ENCODE assay signal across 8 cellular contexts in the genomic region with DNA sequence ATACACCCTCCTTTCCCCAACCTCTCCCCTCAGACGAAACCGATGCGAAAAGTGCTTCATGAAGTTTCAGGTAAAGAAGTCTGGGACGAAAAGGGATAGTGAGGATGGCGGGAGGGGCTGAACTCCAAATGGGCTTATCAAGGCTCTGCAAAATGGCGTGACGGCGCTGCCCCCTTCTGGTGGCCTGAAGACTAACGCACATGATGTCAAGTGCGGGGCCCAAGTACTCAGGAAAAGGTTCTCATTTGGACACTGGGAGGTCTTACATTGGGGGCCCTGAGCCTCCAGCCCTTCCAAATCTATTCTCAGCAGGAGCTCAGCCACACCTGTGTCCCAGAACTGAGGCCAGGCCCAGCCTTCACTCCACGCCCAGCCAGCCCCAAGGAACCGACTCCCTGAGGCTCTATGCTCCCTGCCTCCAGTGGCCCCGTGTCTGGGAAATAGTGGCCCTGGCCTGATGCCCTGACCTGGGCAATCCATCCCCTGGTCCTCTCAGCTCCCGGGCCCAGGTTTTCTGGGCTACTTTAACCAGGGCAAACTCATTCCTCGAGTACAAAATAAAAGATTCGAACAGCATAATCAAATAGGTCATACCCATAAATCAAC.
DNase-seq lines count a peak whose midpoint lies in the region; ATAC-seq and TF ChIP-seq lines count a peak whose summit lies in the region.

No MANE protein-coding gene starts in this region.

- H3K27ac ChIP-seq in GM23338 (ENCODE audit: low read depth) (no peak overlapping the region), Panc1 (ENCODE audit: low read length) (no peak overlapping the region), osteoblast (ENCODE audit: low read depth, low read length) (no peak overlapping the region)

- H3K79me2 ChIP-seq in GM23338 (replicated peaks; ENCODE audit: insufficient read depth): no peaks in the 10 kb centered on the region
- H3K79me2 ChIP-seq in osteoblast (ENCODE audit: insufficient read depth, low read length): no peaks in the 10 kb centered on the region

- POLR2A ChIA-PET in Panc1 (lab: Charles Lee): no interaction called here

- H3K9me3 ChIP-seq in Panc1 (ENCODE audit: control insufficient read depth, insufficient read depth, low read depth, low read length) (no peaks in the 10 kb centered on the region), osteoblast (ENCODE audit: low read depth, low read length) (no peaks in the 10 kb centered on the region)

- H3K4me3 ChIP-seq in GM23338: no peak overlapping the region
- H3K4me3 ChIP-seq in Panc1 (ENCODE audit: low read depth in 2 of 2, low read length in 2 of 2): no peak overlapping the region
- no peak overlapping the region for H3K4me3 ChIP-seq in osteoblast (ENCODE audit: insufficient read depth, low read length)

- H3K4me1 Mint-ChIP-seq in GM23338: peaks cover 19% of the 10 kb centered on the region
- H3K4me1 Mint-ChIP-seq in endothelial cell (ENCODE audit: unreplicated experiment): peaks cover 3% of the 10 kb centered on the region

- H3F3A ChIP-seq in GM23338 (replicated peaks; ENCODE audit: low read depth): no peaks in the 10 kb centered on the region

- TF ChIP-seq CTCF in GM23338 (conservative IDR thresholded peaks at IDR 0.05; ENCODE audit: low read depth in 2 of 2): peak; percentile 94 to 99
- TF ChIP-seq CTCF in Panc1 (IDR thresholded peaks at IDR 0.05): peak; percentile 83
- peak; percentile 87 for TF ChIP-seq CTCF in endothelial cell (IDR thresholded peaks at IDR 0.05; ENCODE audit: unreplicated experiment)
- peak; percentile 79 for TF ChIP-seq CTCF in osteoblast (IDR thresholded peaks at IDR 0.05; ENCODE audit: extremely low read depth, low read depth, low read length)

- peak; percentile 80 for DNase-seq in Ammon's horn (ENCODE audit: low spot score)
- peak; percentile 93 for DNase-seq in GM23338 (ENCODE audit: low spot score)
- DNase-seq in Panc1 (ENCODE audit: low read depth, low spot score): no peak
- peak; percentile 72 for DNase-seq in endothelial cell (ENCODE audit: low spot score)
- peak; percentile 94 for DNase-seq in osteoblast (ENCODE audit: insufficient read length, low spot score, missing footprints)

- H3K27me3 ChIP-seq in GM23338 (ENCODE audit: insufficient read depth) (no peaks in the 10 kb centered on the region), Panc1 (ENCODE audit: control insufficient read depth, insufficient read depth, low read length) (no peaks in the 10 kb centered on the region), osteoblast (ENCODE audit: insufficient read depth, low read length) (peaks cover 5% of the 10 kb centered on the region)

- intact Hi-C loops in Panc1 (cut with micrococcal nuclease; ENCODE audit: unreplicated experiment): loop anchor here (1.0 to 5.0 kb wide), 3 partner anchors 185 to 356 kb away; no protein-coding TSS in a partner anchor

- no peaks in the 10 kb centered on the region; the same call in 1 of the 2 replicates for H4K20me1 ChIP-seq in GM23338 (replicated peaks; ENCODE audit: insufficient read depth)
- no peaks in the 10 kb centered on the region for H4K20me1 ChIP-seq in osteoblast (ENCODE audit: insufficient read depth, low read length)

- H3K4me1 ChIP-seq in GM23338 (ENCODE audit: insufficient read depth) (peaks cover 6% of the 10 kb centered on the region; the same call in 1 of the 2 replicates), Panc1 (ENCODE audit: control insufficient read depth, insufficient read depth, low read length) (no peaks in the 10 kb centered on the region), osteoblast (ENCODE audit: insufficient read depth, low read length) (no peaks in the 10 kb centered on the region)

- H3K27me3 Mint-ChIP-seq in GM23338 (ENCODE audit: insufficient read depth, low read depth, poor library complexity) (peaks cover 12% of the 10 kb centered on the region), endothelial cell (ENCODE audit: unreplicated experiment) (peaks cover 3% of the 10 kb centered on the region)

- H3K9me2 ChIP-seq in GM23338 (ENCODE audit: insufficient read depth): no peaks in the 10 kb centered on the region

- CTCF ChIA-PET in Panc1 (lab: Charles Lee): interaction anchor here (0.5 to 0.6 kb wide), 2 partner anchors 8 to 197 kb away, joined by 3 read pairs; no protein-coding TSS in a partner anchor

- ATAC-seq in GM23338 (peak; percentile 87), Panc1 (peak; percentile 84), HG02623 (IDR thresholded peaks at IDR 0.05; ENCODE audit: unreplicated experiment) (no peak), HG03342 (IDR thresholded peaks at IDR 0.05; ENCODE audit: unreplicated experiment) (no peak), HG02981 (IDR thresholded peaks at IDR 0.05; ENCODE audit: unreplicated experiment) (no peak)

- H3K27ac Mint-ChIP-seq in GM23338 (no peak overlapping the region), endothelial cell (ENCODE audit: unreplicated experiment) (no peak overlapping the region)

- H3K4me3 Mint-ChIP-seq in GM23338: no peak overlapping the region
- no peak overlapping the region for H3K4me3 Mint-ChIP-seq in endothelial cell (ENCODE audit: unreplicated experiment)

- no peaks in the 10 kb centered on the region for H3K9me3 Mint-ChIP-seq in GM23338
- H3K9me3 Mint-ChIP-seq in endothelial cell (ENCODE audit: unreplicated experiment): no peaks in the 10 kb centered on the region

- H3K36me3 ChIP-seq in GM23338 (ENCODE audit: insufficient read depth) (no peaks in the 10 kb centered on the region), Panc1 (ENCODE audit: control insufficient read depth, insufficient read depth, low read length) (no peaks in the 10 kb centered on the region), osteoblast (ENCODE audit: insufficient read depth, low read length) (no peaks in the 10 kb centered on the region)

- in situ Hi-C loops in Panc1 (cut with HindIII; ENCODE audit: low pct_unique_long_range_greater_than_20kb, low sequenced_read_pairs): no loop called here

- no peaks in the 10 kb centered on the region for H3K36me3 Mint-ChIP-seq in GM23338 (ENCODE audit: low read depth)
- H3K36me3 Mint-ChIP-seq in endothelial cell (ENCODE audit: low read depth, unreplicated experiment): no peaks in the 10 kb centered on the region

- H2AFZ ChIP-seq in GM23338: no peak overlapping the region
- no peak overlapping the region for H2AFZ ChIP-seq in osteoblast (ENCODE audit: low read length)

- H3K4me2 ChIP-seq in GM23338 (no peak overlapping the region), osteoblast (ENCODE audit: insufficient read depth, low read length) (no peak overlapping the region)

- no TSS peak for BruUV-seq in Panc1 (replicated peaks; lab: Mats Ljungman, UMichigan)

TF ChIP-seq in GM23338, 12 proteins besides CTCF, POLR2A, EP300 and RAD21 (continues in another document):
- TF ChIP-seq, protein P1, sequence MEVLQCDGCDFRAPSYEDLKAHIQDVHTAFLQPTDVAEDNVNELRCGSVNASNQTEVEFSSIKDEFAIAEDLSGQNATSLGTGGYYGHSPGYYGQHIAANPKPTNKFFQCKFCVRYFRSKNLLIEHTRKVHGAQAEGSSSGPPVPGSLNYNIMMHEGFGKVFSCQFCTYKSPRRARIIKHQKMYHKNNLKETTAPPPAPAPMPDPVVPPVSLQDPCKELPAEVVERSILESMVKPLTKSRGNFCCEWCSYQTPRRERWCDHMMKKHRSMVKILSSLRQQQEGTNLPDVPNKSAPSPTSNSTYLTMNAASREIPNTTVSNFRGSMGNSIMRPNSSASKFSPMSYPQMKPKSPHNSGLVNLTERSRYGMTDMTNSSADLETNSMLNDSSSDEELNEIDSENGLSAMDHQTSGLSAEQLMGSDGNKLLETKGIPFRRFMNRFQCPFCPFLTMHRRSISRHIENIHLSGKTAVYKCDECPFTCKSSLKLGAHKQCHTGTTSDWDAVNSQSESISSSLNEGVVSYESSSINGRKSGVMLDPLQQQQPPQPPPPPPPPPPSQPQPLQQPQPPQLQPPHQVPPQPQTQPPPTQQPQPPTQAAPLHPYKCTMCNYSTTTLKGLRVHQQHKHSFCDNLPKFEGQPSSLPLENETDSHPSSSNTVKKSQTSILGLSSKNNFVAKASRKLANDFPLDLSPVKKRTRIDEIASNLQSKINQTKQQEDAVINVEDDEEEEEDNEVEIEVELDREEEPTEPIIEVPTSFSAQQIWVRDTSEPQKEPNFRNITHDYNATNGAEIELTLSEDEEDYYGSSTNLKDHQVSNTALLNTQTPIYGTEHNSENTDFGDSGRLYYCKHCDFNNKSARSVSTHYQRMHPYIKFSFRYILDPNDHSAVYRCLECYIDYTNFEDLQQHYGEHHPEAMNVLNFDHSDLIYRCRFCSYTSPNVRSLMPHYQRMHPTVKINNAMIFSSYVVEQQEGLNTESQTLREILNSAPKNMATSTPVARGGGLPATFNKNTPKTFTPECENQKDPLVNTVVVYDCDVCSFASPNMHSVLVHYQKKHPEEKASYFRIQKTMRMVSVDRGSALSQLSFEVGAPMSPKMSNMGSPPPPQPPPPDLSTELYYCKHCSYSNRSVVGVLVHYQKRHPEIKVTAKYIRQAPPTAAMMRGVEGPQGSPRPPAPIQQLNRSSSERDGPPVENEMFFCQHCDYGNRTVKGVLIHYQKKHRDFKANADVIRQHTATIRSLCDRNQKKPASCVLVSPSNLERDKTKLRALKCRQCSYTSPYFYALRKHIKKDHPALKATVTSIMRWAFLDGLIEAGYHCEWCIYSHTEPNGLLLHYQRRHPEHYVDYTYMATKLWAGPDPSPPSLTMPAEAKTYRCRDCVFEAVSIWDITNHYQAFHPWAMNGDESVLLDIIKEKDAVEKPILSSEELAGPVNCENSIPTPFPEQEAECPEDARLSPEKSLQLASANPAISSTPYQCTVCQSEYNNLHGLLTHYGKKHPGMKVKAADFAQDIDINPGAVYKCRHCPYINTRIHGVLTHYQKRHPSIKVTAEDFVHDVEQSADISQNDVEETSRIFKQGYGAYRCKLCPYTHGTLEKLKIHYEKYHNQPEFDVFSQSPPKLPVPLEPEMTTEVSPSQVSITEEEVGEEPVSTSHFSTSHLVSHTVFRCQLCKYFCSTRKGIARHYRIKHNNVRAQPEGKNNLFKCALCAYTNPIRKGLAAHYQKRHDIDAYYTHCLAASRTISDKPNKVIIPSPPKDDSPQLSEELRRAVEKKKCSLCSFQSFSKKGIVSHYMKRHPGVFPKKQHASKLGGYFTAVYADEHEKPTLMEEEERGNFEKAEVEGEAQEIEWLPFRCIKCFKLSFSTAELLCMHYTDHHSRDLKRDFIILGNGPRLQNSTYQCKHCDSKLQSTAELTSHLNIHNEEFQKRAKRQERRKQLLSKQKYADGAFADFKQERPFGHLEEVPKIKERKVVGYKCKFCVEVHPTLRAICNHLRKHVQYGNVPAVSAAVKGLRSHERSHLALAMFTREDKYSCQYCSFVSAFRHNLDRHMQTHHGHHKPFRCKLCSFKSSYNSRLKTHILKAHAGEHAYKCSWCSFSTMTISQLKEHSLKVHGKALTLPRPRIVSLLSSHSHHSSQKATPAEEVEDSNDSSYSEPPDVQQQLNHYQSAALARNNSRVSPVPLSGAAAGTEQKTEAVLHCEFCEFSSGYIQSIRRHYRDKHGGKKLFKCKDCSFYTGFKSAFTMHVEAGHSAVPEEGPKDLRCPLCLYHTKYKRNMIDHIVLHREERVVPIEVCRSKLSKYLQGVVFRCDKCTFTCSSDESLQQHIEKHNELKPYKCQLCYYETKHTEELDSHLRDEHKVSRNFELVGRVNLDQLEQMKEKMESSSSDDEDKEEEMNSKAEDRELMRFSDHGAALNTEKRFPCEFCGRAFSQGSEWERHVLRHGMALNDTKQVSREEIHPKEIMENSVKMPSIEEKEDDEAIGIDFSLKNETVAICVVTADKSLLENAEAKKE (CRISPR knock-in tag; IDR thresholded peaks at IDR 0.05): no peak

Comparison
In these comparisons a context has a peak if more than half of its experiments do, and no peak if none do; other contexts are left out.
1. ATAC-seq: peak in GM23338 (single experiment) and Panc1 (single experiment); none in HG02623 (single experiment), HG03342 (single experiment) and HG02981 (single experiment).
2. Peak in every context shown above with its lines, with median percentiles within 50 percentile points of each other: CTCF ChIP-seq.